8 cellular contexts compared by ENCODE assay signal in the genomic region with DNA sequence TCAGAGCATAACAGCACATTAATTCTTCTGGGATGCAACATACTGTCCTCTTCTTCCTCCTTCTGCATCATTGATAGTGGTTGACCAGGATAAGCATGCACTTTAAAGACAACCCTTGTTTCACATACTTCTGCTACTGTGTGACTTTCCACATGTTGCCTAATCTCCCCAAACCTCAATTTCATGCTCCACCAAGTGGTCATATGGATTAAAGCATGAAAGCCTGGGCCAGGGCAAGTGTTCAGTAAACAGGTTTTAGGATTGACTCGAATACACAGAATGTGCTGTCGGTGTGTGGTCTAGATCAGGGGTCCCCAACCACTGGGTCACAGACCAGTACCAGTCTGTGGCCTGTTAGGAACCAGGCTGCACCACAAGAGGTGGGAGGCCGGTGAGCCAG. TPM values are rescaled to one million over a fixed set of nuclear protein-coding genes. Genes with fewer than 3 reads are reported as not detected.
A peak's percentile ranks its signal among the peaks of the same experiment; 100 is the strongest.
DNase-seq lines count a peak whose midpoint lies in the region; ATAC-seq and TF ChIP-seq lines count a peak whose summit lies in the region.

No MANE protein-coding gene starts in this region.

- no peaks in the 10 kb centered on the region for H3F3A ChIP-seq in PC-9 (ENCODE audit: insufficient read depth, low read depth)

- no peak overlapping the region for H3K23ac ChIP-seq in H9 (ENCODE audit: insufficient read length, low read depth, low read length)

- DNase-seq in AG04449 (ENCODE audit: low read depth, low spot score) (peak; percentile 12), H9 (no peak), PC-9 (no peak), fibroblast of mammary gland (ENCODE audit: low read depth) (peak; percentile 52), renal cortical epithelial cell (ENCODE audit: low read depth) (peak; percentile 38)
- DNase-seq in effector memory CD8-positive, alpha-beta T cell: no peak

- no peak overlapping the region for H3K4ac ChIP-seq in H9 (ENCODE audit: low read depth, low read length)

- no peak overlapping the region for H3K9ac ChIP-seq in H9 (ENCODE audit: extremely low read depth, insufficient read length, low read length)

- H3K9me3 Mint-ChIP-seq in H9: no peaks in the 10 kb centered on the region
- no peaks in the 10 kb centered on the region for H3K9me3 Mint-ChIP-seq in effector memory CD8-positive, alpha-beta T cell

- H2BK15ac ChIP-seq in H9 (ENCODE audit: low read depth, low read length): no peak overlapping the region

- H2BK5ac ChIP-seq in H9 (ENCODE audit: insufficient read length, low read length): no peak overlapping the region

- no TSS peak for BruUV-seq in PC-9 (replicated peaks; lab: Mats Ljungman, UMichigan)

- CTCF ChIA-PET in AG04449 (lab: Yijun Ruan, JAX) (interaction anchor here (0.8 to 24.0 kb wide), 6 partner anchors 11 to 648 kb away, joined by 3 to 297 read pairs (median 4); partner anchors contain the start of gene TMEM108), PC-9 (lab: Charles Lee) (no interaction called here)

- no peaks in the 10 kb centered on the region for H3K9me3 ChIP-seq in H9 (ENCODE audit: control insufficient read depth, low read depth, low read length)
- H3K9me3 ChIP-seq in PC-9 (ENCODE audit: insufficient read depth, low read depth): no peaks in the 10 kb centered on the region

- H3K14ac ChIP-seq in H9 (ENCODE audit: insufficient read depth, low read length): no peak overlapping the region

- POLR2A ChIA-PET in AG04449 (lab: Yijun Ruan, JAX): interaction anchor here (1.0 kb wide), 1 partner anchor 336 kb away, joined by 3 read pairs; no protein-coding TSS in a partner anchor
- POLR2A ChIA-PET in PC-9 (lab: Charles Lee; ENCODE audit: unreplicated experiment): no interaction called here

- H3K4me1 ChIP-seq in H9 (ENCODE audit: insufficient read depth, low read length) (peaks cover 12% of the 10 kb centered on the region), PC-9 (replicated peaks; ENCODE audit: insufficient read depth) (0 out of 2 replicates have a peak, but pooled peaks cover 2% of the 10 kb centered on the region)

- no peak for ATAC-seq in GM21447 (IDR thresholded peaks at IDR 0.05; ENCODE audit: unreplicated experiment)
- ATAC-seq in GM21528 (IDR thresholded peaks at IDR 0.05; ENCODE audit: low FRiP score, unreplicated experiment): no peak
- no peak for ATAC-seq in effector memory CD8-positive, alpha-beta T cell (replicated peaks)

- no peak overlapping the region for H3K18ac ChIP-seq in H9 (ENCODE audit: insufficient read length, low read depth, low read length)

- H3K27ac ChIP-seq in H9 (ENCODE audit: insufficient read length, low read depth, low read length) (no peak overlapping the region), PC-9 (no peak overlapping the region)

- H2AK5ac ChIP-seq in H9 (ENCODE audit: insufficient read length, low read length): no peak overlapping the region

- H3K79me2 ChIP-seq in H9 (ENCODE audit: insufficient read depth, low read length) (no peaks in the 10 kb centered on the region), PC-9 (ENCODE audit: low read depth) (no peaks in the 10 kb centered on the region)

- H3T11ph ChIP-seq in H9 (ENCODE audit: low read length): no peak overlapping the region

- no peak overlapping the region for H3K56ac ChIP-seq in H9 (ENCODE audit: insufficient read length, low read depth, low read length)

- H3K4me2 ChIP-seq in H9 (ENCODE audit: insufficient read depth, insufficient read length, low read length) (no peak overlapping the region), PC-9 (no peak overlapping the region)

- TF ChIP-seq CTCF in AG04449 (IDR thresholded peaks at IDR 0.05; ENCODE audit: insufficient read depth, low read length, missing control alignments) (peak; percentile 49), H9 (conservative IDR thresholded peaks at IDR 0.05) (peak; percentile 58), PC-9 (conservative IDR thresholded peaks at IDR 0.05) (peak; percentile 46; the same call in 1 of the 2 replicates), fibroblast of mammary gland (conservative IDR thresholded peaks at IDR 0.05; ENCODE audit: control insufficient read depth, insufficient read depth, low read depth, low read length) (peak; percentile 47)

- H2BK120ac ChIP-seq in H9 (ENCODE audit: low read depth, low read length, poor library complexity, severe bottlenecking): no peak overlapping the region

- no peaks in the 10 kb centered on the region for H3K36me3 ChIP-seq in PC-9 (ENCODE audit: low read depth)

- H2BK20ac ChIP-seq in H9 (ENCODE audit: low read depth, low read length, poor library complexity, severe bottlenecking): no peak overlapping the region

- H3K27me3 ChIP-seq in H9 (ENCODE audit: insufficient read depth, low read length) (no peaks in the 10 kb centered on the region), PC-9 (ENCODE audit: insufficient read depth, low read depth) (peaks cover 47% of the 10 kb centered on the region)

- peaks cover 0 to 3% (median 0%) of the 10 kb centered on the region in 3 experiments; a peak in 2 of 7 replicates for H3K36me3 Mint-ChIP-seq in H9 (ENCODE audit: insufficient read depth in 1 of 3, low read depth in 3 of 3)
- no peaks in the 10 kb centered on the region for H3K36me3 Mint-ChIP-seq in effector memory CD8-positive, alpha-beta T cell (ENCODE audit: insufficient read depth)

- H4K8ac ChIP-seq in H9 (replicated peaks; ENCODE audit: insufficient read length, low read depth, low read length): no peak overlapping the region

- H2AFZ ChIP-seq in H9 (ENCODE audit: low read length) (no peak overlapping the region), PC-9 (no peak overlapping the region)

- intact Hi-C loops in PC-9 (cut with micrococcal nuclease; ENCODE audit: unreplicated experiment): loop anchor here (1.0 kb wide), 1 partner anchor 336 kb away; no protein-coding TSS in a partner anchor

- H3K4me3 ChIP-seq in AG04449 (ENCODE audit: low read depth, low read length) (no peak overlapping the region), PC-9 (no peak overlapping the region), fibroblast of mammary gland (ENCODE audit: control insufficient read depth, low read depth, low read length) (no peak overlapping the region)

- no peak overlapping the region for H4K91ac ChIP-seq in H9 (ENCODE audit: insufficient read length, low read depth, low read length)

- H3K9me2 ChIP-seq in PC-9 (ENCODE audit: insufficient read depth): no peaks in the 10 kb centered on the region

- no peaks in the 10 kb centered on the region for H3K23me2 ChIP-seq in H9 (ENCODE audit: insufficient read length, low read depth, low read length, poor library complexity, severe bottlenecking)

- no CpG with 5 or more reads among the region's 3 CpGs for WGBS in H9 (ENCODE audit: extremely low coverage, insufficient read length, low lambda C conversion rate)

- H3K27ac Mint-ChIP-seq in H9: 0 out of 7 replicates have a peak overlapping the region, but pooled peaks of 1 of the 3 experiments have one; percentile 17
- H3K27ac Mint-ChIP-seq in effector memory CD8-positive, alpha-beta T cell: no peak overlapping the region

- H4K20me1 ChIP-seq in H9 (ENCODE audit: control insufficient read depth, insufficient read depth, insufficient read length) (no peaks in the 10 kb centered on the region), PC-9 (ENCODE audit: insufficient read depth) (no peaks in the 10 kb centered on the region)

- no peaks in the 10 kb centered on the region for H3K27me3 Mint-ChIP-seq in H9 (ENCODE audit: low read depth)
- H3K27me3 Mint-ChIP-seq in effector memory CD8-positive, alpha-beta T cell: peaks cover 25 to 44% of the 10 kb centered on the region in 2 donors

- H3K79me1 ChIP-seq in H9 (ENCODE audit: insufficient read depth, low read depth, low read length, poor library complexity, severe bottlenecking): no peaks in the 10 kb centered on the region

- H3K4me3 Mint-ChIP-seq in H9: no peak overlapping the region
- H3K4me3 Mint-ChIP-seq in effector memory CD8-positive, alpha-beta T cell: no peak overlapping the region

- peaks cover 26 to 29% of the 10 kb centered on the region in 2 experiments for H3K4me1 Mint-ChIP-seq in H9
- no peaks in the 10 kb centered on the region for H3K4me1 Mint-ChIP-seq in effector memory CD8-positive, alpha-beta T cell (ENCODE audit: low read depth in 2 of 2)

- H2BK12ac ChIP-seq in H9 (ENCODE audit: insufficient read length, low read depth, low read length): no peak overlapping the region

- H4K5ac ChIP-seq in H9 (ENCODE audit: insufficient read length, low read depth, low read length): no peak overlapping the region

RNA-seq across cellular contexts. Expression of gene BFSP2, which starts 22.5 kb away (rescaled TPM):
- not detected in 2 replicates for total RNA-seq in H9 (2021)
- not detected in 2 replicates for total RNA-seq in PC-9 (2021)
- not detected in 2 replicates for total RNA-seq in renal cortical epithelial cell

Comparison
In these comparisons a context has a peak if more than half of its experiments do, and no peak if none do; other contexts are left out.
1. DNase-seq: peak in AG04449 (single experiment), fibroblast of mammary gland (single experiment) and renal cortical epithelial cell (single experiment); none in H9 (single experiment), PC-9 (0 of 2) and effector memory CD8-positive, alpha-beta T cell (0 of 3).
2. Peak in every context shown above with its lines, with median percentiles within 50 percentile points of each other: CTCF ChIP-seq.